24 cellular contexts compared by ENCODE assay signal in genomic region chr2:82968381-82968780, GRCh38.
"Had no signal": no experiment of that assay in that cellular context is flagged by ENCODE, and none has a peak within 500 bp of the region (broad histone marks: within the 10 kb centered on the region; RNA-seq: fewer than 3 reads in every experiment).

No MANE protein-coding gene starts in this region.

- H3K27me3 ChIP-seq: colonic mucosa, dorsolateral prefrontal cortex, esophagus squamous epithelium, ovary, right atrium auricular region, stomach, suprapubic skin, tibial nerve had no signal

- ATAC-seq: activated T-cell treated with anti-CD3 and anti-CD28 coated beads, Interleukin-2, amount 50 U/mL, for 72 hours; left ventricle myocardium superior; natural killer cell treated with Interleukin-12 subunit alpha and Interleukin-12 subunit beta and Interleukin-15 and Interleukin-18, amount 100 ng/mL, for 72 hours; psoas muscle had no signal

- H3K4me3 Mint-ChIP-seq: activated CD4-positive, alpha-beta memory T cell treated with anti-CD3 and anti-CD28 coated beads, Interleukin-2, amount 10 ng/mL, durations not matched to agents 7 days and 5 days; activated CD4-positive, alpha-beta T cell treated with anti-CD3 and anti-CD28 coated beads, Interleukin-2, amount 10 ng/mL, durations not matched to agents 24 days and 14 days; activated naive CD4-positive, alpha-beta T cell treated with anti-CD3 and anti-CD28 coated beads for 36 hours; activated T-cell treated with anti-CD3 and anti-CD28 coated beads, Interleukin-2, amount 50 U/mL, for 72 hours; brain; central memory CD8-positive, alpha-beta T cell; natural killer cell treated with Interleukin-12 subunit alpha and Interleukin-12 subunit beta and Interleukin-15 and Interleukin-18, amount 100 ng/mL, for 72 hours; T-helper 1 cell treated with Interleukin-12 subunit alpha and Interleukin-12 subunit beta and Interleukin-4 antibody, amounts not matched to agents 30 μg/mL and 1 μg/mL, for 36 hours had no signal

- DNase-seq: activated CD4-positive, alpha-beta memory T cell treated with anti-CD3 and anti-CD28 coated beads, Interleukin-2, amount 10 ng/mL, durations not matched to agents 7 days and 5 days; activated CD4-positive, alpha-beta T cell treated with anti-CD3 and anti-CD28 coated beads, Interleukin-2, amount 10 ng/mL, durations not matched to agents 24 days and 14 days; activated effector memory CD4-positive, alpha-beta T cell treated with Interleukin-2 at 50 U/mL for 16 hours; activated naive CD4-positive, alpha-beta T cell treated with anti-CD3 and anti-CD28 coated beads for 36 hours; activated T-cell treated with anti-CD3 and anti-CD28 coated beads, Interleukin-2, amount 50 U/mL, for 72 hours; anterior cingulate cortex; colonic mucosa; dorsolateral prefrontal cortex; esophagus squamous epithelium; foreskin melanocyte; hippocampal formation; left ventricle myocardium superior; ovary; psoas muscle; stimulated activated CD4-positive, alpha-beta T cell treated with anti-CD3 and anti-CD28 coated beads, Interleukin-1b, Interleukin-23, amount 100 ng/mL, for 48 hours; stomach had no signal

- FAIRE-seq: urothelium cell line had no signal

- H3K27ac ChIP-seq: colonic mucosa, dorsolateral prefrontal cortex, esophagus squamous epithelium, ovary, psoas muscle, right atrium auricular region, stomach, suprapubic skin, tibial nerve had no signal

- H3K27ac Mint-ChIP-seq: activated CD4-positive, alpha-beta memory T cell treated with anti-CD3 and anti-CD28 coated beads, Interleukin-2, amount 10 ng/mL, durations not matched to agents 7 days and 5 days; activated CD4-positive, alpha-beta T cell treated with anti-CD3 and anti-CD28 coated beads, Interleukin-2, amount 10 ng/mL, durations not matched to agents 24 days and 14 days; activated naive CD4-positive, alpha-beta T cell treated with anti-CD3 and anti-CD28 coated beads for 36 hours; activated T-cell treated with anti-CD3 and anti-CD28 coated beads, Interleukin-2, amount 50 U/mL, for 72 hours; brain; natural killer cell treated with Interleukin-12 subunit alpha and Interleukin-12 subunit beta and Interleukin-15 and Interleukin-18, amount 100 ng/mL, for 72 hours; T-helper 1 cell treated with Interleukin-12 subunit alpha and Interleukin-12 subunit beta and Interleukin-4 antibody, amounts not matched to agents 30 μg/mL and 1 μg/mL, for 36 hours had no signal

- H3K4me1 Mint-ChIP-seq: activated CD4-positive, alpha-beta memory T cell treated with anti-CD3 and anti-CD28 coated beads, Interleukin-2, amount 10 ng/mL, durations not matched to agents 7 days and 5 days; activated CD4-positive, alpha-beta T cell treated with anti-CD3 and anti-CD28 coated beads, Interleukin-2, amount 10 ng/mL, durations not matched to agents 24 days and 14 days; brain; central memory CD8-positive, alpha-beta T cell had no signal

- H3K36me3 Mint-ChIP-seq: brain had no signal

- H3K9me3 ChIP-seq: colonic mucosa, esophagus squamous epithelium, ovary had no signal

- H3K9me3 Mint-ChIP-seq: activated CD4-positive, alpha-beta T cell treated with anti-CD3 and anti-CD28 coated beads, Interleukin-2, amount 10 ng/mL, durations not matched to agents 24 days and 14 days had no signal

- H3K36me3 ChIP-seq: colonic mucosa, esophagus squamous epithelium, ovary, right atrium auricular region, stomach, suprapubic skin, tibial nerve had no signal

- H3K4me3 ChIP-seq: colonic mucosa, dorsolateral prefrontal cortex, esophagus squamous epithelium, ovary, psoas muscle, right atrium auricular region, stomach, suprapubic skin, tibial nerve had no signal

- H3K4me1 ChIP-seq: colonic mucosa, esophagus squamous epithelium, psoas muscle, right atrium auricular region, stomach, suprapubic skin, tibial nerve had no signal
